29 cellular contexts compared by ENCODE assay signal in genomic region chr2:11610624-11611242, GRCh38. TPM values are rescaled to one million over a fixed set of nuclear protein-coding genes. Genes with fewer than 3 reads are reported as not detected.
"Had no signal": no experiment of that assay in that cellular context is flagged by ENCODE, and none has a peak within 500 bp of the region (broad histone marks: within the 10 kb centered on the region; RNA-seq: fewer than 3 reads in every experiment).

No MANE protein-coding gene starts in this region.

- H3K27ac ChIP-seq: colonic mucosa, epithelial cell of prostate, esophagus muscularis mucosa, foreskin keratinocyte, gastroesophageal sphincter, heart left ventricle, hepatocyte, left lung, lower lobe of right lung, parathyroid adenoma, prostate gland, right atrium auricular region, sigmoid colon, suprapubic skin, transverse colon had no signal

- H3K9me3 ChIP-seq: colonic mucosa, esophagus muscularis mucosa, gastroesophageal sphincter, heart left ventricle, left lung, lower lobe of right lung, prostate gland, right atrium auricular region, sigmoid colon, suprapubic skin, transverse colon had no signal

- H3K9ac ChIP-seq: parathyroid adenoma had no signal

- DNase-seq: colonic mucosa; effector CD8-positive, alpha-beta T cell; endodermal cell; foreskin keratinocyte; heart left ventricle; left cardiac atrium; lower lobe of right lung; sigmoid colon; stimulated activated CD4-positive, alpha-beta T cell treated with anti-CD3 and anti-CD28 coated beads, Interleukin-2, amount 100 ng/mL, for 24 hours; stimulated activated CD4-positive, alpha-beta T cell treated with anti-CD3 and anti-CD28 coated beads, Interleukin-4, amount 100 ng/mL, for 24 hours; transverse colon had no signal

- H3K36me3 ChIP-seq: colonic mucosa, left lung, lower lobe of right lung, right atrium auricular region, sigmoid colon, suprapubic skin, transverse colon had no signal

- H3K4me3 ChIP-seq: colonic mucosa, esophagus muscularis mucosa, gastroesophageal sphincter, heart left ventricle, hepatocyte, left lung, lower lobe of right lung, prostate gland, right atrium auricular region, sigmoid colon, suprapubic skin, transverse colon had no signal

- H3K4me1 ChIP-seq: colonic mucosa, esophagus muscularis mucosa, foreskin keratinocyte, gastroesophageal sphincter, heart left ventricle, left lung, lower lobe of right lung, parathyroid adenoma, prostate gland, right atrium auricular region, sigmoid colon, suprapubic skin, transverse colon had no signal

- ATAC-seq: foreskin keratinocyte; gastroesophageal sphincter; heart left ventricle; left cardiac atrium; left lung; natural killer cell treated with Interleukin-12 subunit alpha and Interleukin-12 subunit beta and Interleukin-15 and Interleukin-18, amount 100 ng/mL, for 72 hours; stimulated activated effector memory CD8-positive, alpha-beta T cell treated with anti-CD3 and anti-CD28 coated beads, Interleukin-12 subunit alpha, Interleukin-12 subunit beta, amount 100 ng/mL, for 72 hours had no signal

- H3K27me3 ChIP-seq: colonic mucosa, esophagus muscularis mucosa, gastroesophageal sphincter, heart left ventricle, hepatocyte, left lung, right atrium auricular region, sigmoid colon, suprapubic skin, transverse colon had no signal

- H3K4me2 ChIP-seq: hepatocyte had no signal

- H2AFZ ChIP-seq: hepatocyte, parathyroid adenoma had no signal

RNA-seq across cellular contexts. Expression of gene NTSR2, which starts 59.3 kb away (rescaled TPM):
- total RNA-seq: chondrocyte; colonic mucosa; endodermal cell; esophagus muscularis mucosa; fibroblast of lung; foreskin keratinocyte; gastroesophageal sphincter; hepatocyte; kidney epithelial cell; left lung; lower lobe of right lung; mononuclear cell; natural killer cell treated with Interleukin-12 subunit alpha and Interleukin-12 subunit beta and Interleukin-15 and Interleukin-18, amount 100 ng/mL, for 72 hours; neural crest cell; osteoblast; right atrium auricular region; sigmoid colon; skeletal muscle tissue; suprapubic skin; transverse colon had no signal
- polyA plus RNA-seq: fibroblast of lung, foreskin keratinocyte had no signal
